ENCODE assay signal across 11 cellular contexts in the genomic region with DNA sequence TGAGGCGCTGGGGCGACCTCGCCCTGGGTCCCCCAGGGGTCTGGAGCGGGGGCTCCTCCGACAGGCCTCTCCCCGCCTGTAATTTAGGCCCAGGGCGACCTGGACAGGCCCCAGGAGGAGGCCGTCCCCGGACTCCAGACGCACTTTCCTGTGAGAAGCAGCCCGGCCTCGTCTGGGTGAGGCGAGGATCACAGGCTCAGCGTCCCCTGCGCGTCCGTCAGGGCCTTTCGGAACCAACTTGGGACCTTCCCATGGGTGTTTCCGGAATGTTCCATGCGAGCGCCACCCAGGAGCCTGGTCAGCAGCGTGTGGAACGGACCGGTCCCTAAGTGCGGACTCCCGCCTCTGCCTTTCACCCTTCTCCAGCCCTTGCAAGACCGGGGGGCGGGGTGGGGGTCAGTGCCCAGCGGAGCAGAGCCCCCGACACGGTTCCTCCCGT. TPM values are rescaled to one million over a fixed set of nuclear protein-coding genes. Genes with fewer than 3 reads are reported as not detected.
DNase-seq lines count a peak whose midpoint lies in the region; ATAC-seq, FAIRE-seq and TF ChIP-seq lines count a peak whose summit lies in the region.
"Had no signal": no experiment of that assay in that cellular context is flagged by ENCODE, and none has a peak within 500 bp of the region (broad histone marks: within the 10 kb centered on the region; RNA-seq: fewer than 3 reads in every experiment).

No MANE protein-coding gene starts in this region.

- H2BK12ac ChIP-seq in mesenchymal stem cell (ENCODE audit: low read length in 2 of 2) = no peak overlapping the region

- in situ Hi-C loops in HAP-1 (cut with MboI; ENCODE audit: low sequenced_read_pairs) = no loop called here

- no peak overlapping the region for H4K91ac ChIP-seq in mesenchymal stem cell (ENCODE audit: low read length)

- no peak overlapping the region for H2BK120ac ChIP-seq in mesenchymal stem cell (ENCODE audit: low read depth, low read length)

- H3K4me1 ChIP-seq in HAP-1 (peaks cover 7% of the 10 kb centered on the region; the same call in 1 of the 2 replicates), astrocyte (ENCODE audit: insufficient read depth, low read length) (no peaks in the 10 kb centered on the region), mesenchymal stem cell (ENCODE audit: control insufficient read depth, insufficient read depth, low read depth, low read length) (peaks cover 9% of the 10 kb centered on the region)

- H3K4me3 Mint-ChIP-seq in astrocyte (ENCODE audit: unreplicated experiment) = no peak overlapping the region
- peak overlapping the region; percentile 35 to 46 for H3K4me3 Mint-ChIP-seq in stimulated activated naive CD8-positive, alpha-beta T cell treated with anti-CD3 and anti-CD28 coated beads, Interleukin-15, amount 100 ng/mL, for 72 hours
- H3K4me3 Mint-ChIP-seq: dendritic cell treated with granulocyte-macrophage colony-stimulating factor and Interleukin-4, amounts not matched to agents 40 ng/mL and 50 ng/mL, for 4 days had no signal

- H3K9ac ChIP-seq in astrocyte (ENCODE audit: low read length) = no peak overlapping the region
- H3K9ac ChIP-seq in mesenchymal stem cell (ENCODE audit: low read length) = peak overlapping the region; percentile 85

- no peak overlapping the region for H2BK5ac ChIP-seq in mesenchymal stem cell (ENCODE audit: low read depth, low read length, poor library complexity, severe bottlenecking)

- H3K4me3 ChIP-seq in HAP-1 (peak overlapping the region; percentile 33), astrocyte (ENCODE audit: insufficient read depth, low read depth, low read length) (no peak overlapping the region), mesenchymal stem cell (ENCODE audit: insufficient read depth in 1 of 2, low read depth in 1 of 2, low read length in 2 of 2) (peak overlapping the region in 1 of 2 experiments; percentile 71)

- H3K36me3 Mint-ChIP-seq in astrocyte (ENCODE audit: low read depth, unreplicated experiment) = no peaks in the 10 kb centered on the region

- 0 out of 2 replicates have a peak, but pooled peaks cover 3% of the 10 kb centered on the region for H3K36me3 ChIP-seq in HAP-1 (replicated peaks)
- no peaks in the 10 kb centered on the region for H3K36me3 ChIP-seq in astrocyte (ENCODE audit: insufficient read depth, low read length)
- H3K36me3 ChIP-seq in mesenchymal stem cell (ENCODE audit: control insufficient read depth in 1 of 2, insufficient read depth in 2 of 2, low read depth in 1 of 2, low read length in 2 of 2) = no peaks in the 10 kb centered on the region

- H2BK15ac ChIP-seq in mesenchymal stem cell (ENCODE audit: low read depth, poor library complexity, severe bottlenecking) = no peak overlapping the region

- no peak overlapping the region for H3K4ac ChIP-seq in mesenchymal stem cell (ENCODE audit: low read depth in 1 of 2, low read length in 2 of 2)

- no peaks in the 10 kb centered on the region for H3K79me1 ChIP-seq in mesenchymal stem cell (replicated peaks; ENCODE audit: low read length, poor library complexity, severe bottlenecking)

- peak overlapping the region; percentile 18 for H2AFZ ChIP-seq in astrocyte (ENCODE audit: low read depth, low read length)
- no peak overlapping the region for H2AFZ ChIP-seq in mesenchymal stem cell (ENCODE audit: low read depth, low read length)

- H3K27me3 ChIP-seq in HAP-1 (ENCODE audit: low read depth) = no peaks in the 10 kb centered on the region
- H3K27me3 ChIP-seq in astrocyte (ENCODE audit: insufficient read depth, low read length) = peaks cover 29% of the 10 kb centered on the region
- peaks cover 0 to 29% of the 10 kb centered on the region in 2 experiments for H3K27me3 ChIP-seq in mesenchymal stem cell (ENCODE audit: control insufficient read depth in 1 of 2, insufficient read depth in 1 of 2, low read length in 2 of 2)

- H3K18ac ChIP-seq in mesenchymal stem cell (ENCODE audit: low read depth in 1 of 2, low read length in 2 of 2) = no peak overlapping the region

- no peak for TF ChIP-seq CTCF in astrocyte (IDR thresholded peaks at IDR 0.05; ENCODE audit: insufficient read depth, low read depth, low read length)

- no peaks in the 10 kb centered on the region for H3K4me1 Mint-ChIP-seq in astrocyte (ENCODE audit: low read depth, unreplicated experiment)
- peaks cover 7% of the 10 kb centered on the region for H3K4me1 Mint-ChIP-seq in stimulated activated naive CD8-positive, alpha-beta T cell treated with anti-CD3 and anti-CD28 coated beads, Interleukin-15, amount 100 ng/mL, for 72 hours

- H4K8ac ChIP-seq in mesenchymal stem cell (ENCODE audit: low read length) = no peak overlapping the region

- H3K23ac ChIP-seq in mesenchymal stem cell (ENCODE audit: low read length in 2 of 2) = no peak overlapping the region

- DNase-seq in HAP-1 (ENCODE audit: low spot score in 2 of 2) (no peak), astrocyte (ENCODE audit: low read depth) (no peak), mesenchymal stem cell (no peak), putamen (ENCODE audit: low spot score) (no peak), occipital lobe (lab: John Stamatoyannopoulos, UW) (no peak)
- DNase-seq in stimulated activated naive CD8-positive, alpha-beta T cell treated with anti-CD3 and anti-CD28 coated beads, Interleukin-15, amount 100 ng/mL, for 72 hours = no peak
- DNase-seq: NCI-H1092, SHP77 treated with DMSO at 0.1 percent for 48 hours had no signal

- no peak for FAIRE-seq in astrocyte (lab: Jason Lieb, UNC)

- H3K79me2 ChIP-seq in astrocyte (ENCODE audit: insufficient read depth, low read length) = no peaks in the 10 kb centered on the region

- H3K27me3 Mint-ChIP-seq in astrocyte (ENCODE audit: low read depth, unreplicated experiment) = peaks cover 52% of the 10 kb centered on the region
- peaks cover 43% of the 10 kb centered on the region for H3K27me3 Mint-ChIP-seq in stimulated activated naive CD8-positive, alpha-beta T cell treated with anti-CD3 and anti-CD28 coated beads, Interleukin-15, amount 100 ng/mL, for 72 hours

- no peaks in the 10 kb centered on the region for H4K20me1 ChIP-seq in astrocyte (ENCODE audit: insufficient read depth, low read length)

- H3K27ac ChIP-seq in astrocyte (ENCODE audit: low read depth, low read length) (no peak overlapping the region), mesenchymal stem cell (ENCODE audit: low read length, poor library complexity, severe bottlenecking) (no peak overlapping the region)

- H3K9me3 ChIP-seq in HAP-1 = no peaks in the 10 kb centered on the region
- H3K9me3 ChIP-seq in astrocyte (ENCODE audit: insufficient read depth, low read depth, low read length) = no peaks in the 10 kb centered on the region
- no peaks in the 10 kb centered on the region for H3K9me3 ChIP-seq in mesenchymal stem cell (ENCODE audit: control insufficient read depth, low read length)

- H3K4me2 ChIP-seq in astrocyte (ENCODE audit: low read length) (no peak overlapping the region), mesenchymal stem cell (ENCODE audit: low read length, poor library complexity, severe bottlenecking) (no peak overlapping the region)

- no peak overlapping the region for H2AK5ac ChIP-seq in mesenchymal stem cell (ENCODE audit: low read length, severe bottlenecking)

- 89% methylated on average over 28 of the region's 32 CpGs for WGBS in mesenchymal stem cell

- no peaks in the 10 kb centered on the region for H3K9me3 Mint-ChIP-seq in astrocyte (ENCODE audit: unreplicated experiment)
- no peaks in the 10 kb centered on the region for H3K9me3 Mint-ChIP-seq in stimulated activated naive CD8-positive, alpha-beta T cell treated with anti-CD3 and anti-CD28 coated beads, Interleukin-15, amount 100 ng/mL, for 72 hours
- H3K9me3 Mint-ChIP-seq: dendritic cell treated with granulocyte-macrophage colony-stimulating factor and Interleukin-4, amounts not matched to agents 40 ng/mL and 50 ng/mL, for 4 days had no signal

- H3K27ac Mint-ChIP-seq in astrocyte (ENCODE audit: unreplicated experiment) = no peak overlapping the region
- no peak overlapping the region for H3K27ac Mint-ChIP-seq in stimulated activated naive CD8-positive, alpha-beta T cell treated with anti-CD3 and anti-CD28 coated beads, Interleukin-15, amount 100 ng/mL, for 72 hours
- H3K27ac Mint-ChIP-seq: dendritic cell treated with granulocyte-macrophage colony-stimulating factor and Interleukin-4, amounts not matched to agents 40 ng/mL and 50 ng/mL, for 4 days had no signal

- no peak for ATAC-seq in stimulated activated naive CD8-positive, alpha-beta T cell treated with anti-CD3 and anti-CD28 coated beads, Interleukin-15, amount 100 ng/mL, for 72 hours
- ATAC-seq in HG02610 (IDR thresholded peaks at IDR 0.05; ENCODE audit: unreplicated experiment) (no peak), HG03460 (IDR thresholded peaks at IDR 0.05; ENCODE audit: unreplicated experiment) (no peak)

- H3K14ac ChIP-seq in mesenchymal stem cell (ENCODE audit: low read length in 2 of 2) = no peak overlapping the region

RNA-seq across cellular contexts. Expression of a gene that starts 1.0 kb away (rescaled TPM):
- total RNA-seq in astrocyte (0.36 and 0.61 TPM in 2 replicates), occipital lobe (1.6 TPM)
- polyA plus RNA-seq in mesenchymal stem cell (2013, experiment 1 of 2) = 0.32 TPM
- polyA plus RNA-seq in mesenchymal stem cell (2013, experiment 2 of 2) = 0.23 TPM
